In genomic region chr11:33716236-33716635, GRCh38 we compare ENCODE assay signal across 9 cellular contexts. TPM values are rescaled to one million over a fixed set of nuclear protein-coding genes. Genes with fewer than 3 reads are reported as not detected.
A peak's percentile ranks its signal among the peaks of the same experiment; 100 is the strongest.
DNase-seq lines count a peak whose midpoint lies in the region; TF ChIP-seq lines count a peak whose summit lies in the region.
"Had no signal": no experiment of that assay in that cellular context is flagged by ENCODE, and none has a peak within 500 bp of the region (broad histone marks: within the 10 kb centered on the region; RNA-seq: fewer than 3 reads in every experiment).

No MANE protein-coding gene starts in this region.

- H3K9me2 ChIP-seq in OCI-LY1 (ENCODE audit: low read depth, low read length), result no peaks in the 10 kb centered on the region

- H3K9ac ChIP-seq in OCI-LY1 (ENCODE audit: low read length) (no peak overlapping the region), neuronal stem cell (ENCODE audit: low read depth, low read length, poor library complexity) (no peak overlapping the region)

- no peak overlapping the region for H2BK12ac ChIP-seq in neuronal stem cell (ENCODE audit: low read length)

- H3K4me1 ChIP-seq in OCI-LY1 (ENCODE audit: insufficient read depth, low read length, severe bottlenecking), result no peaks in the 10 kb centered on the region
- peaks cover 9 to 62% (median 33%) of the 10 kb centered on the region in 3 donors for H3K4me1 ChIP-seq in esophagus squamous epithelium
- H3K4me1 ChIP-seq in neuronal stem cell (ENCODE audit: control insufficient read depth in 2 of 2, insufficient read depth in 1 of 2, low read depth in 1 of 2, low read length in 2 of 2), result no peaks in the 10 kb centered on the region

- no peak overlapping the region for H4K8ac ChIP-seq in neuronal stem cell (ENCODE audit: low read depth, low read length)

- whole genome bisulfite sequencing in esophagus squamous epithelium, 2 donors, result 32 to 38% methylated on average over 2 of the region's 2 CpGs
- WGBS in neuronal stem cell (ENCODE audit: extremely low coverage in 2 of 2, insufficient read length in 2 of 2, insufficient replicate concordance in 1 of 2), 2 donors, result no CpG with 5 or more reads among the region's 2 CpGs

- H2AFZ ChIP-seq in OCI-LY1 (ENCODE audit: low read length), result no peak overlapping the region
- H2AFZ ChIP-seq in neuronal stem cell (ENCODE audit: low read length), result no peak overlapping the region

- TF ChIP-seq POLR2A in esophagus squamous epithelium (IDR thresholded peaks at IDR 0.05), result no peak

- H3K79me2 ChIP-seq in OCI-LY1 (ENCODE audit: insufficient read depth, low read length), result no peaks in the 10 kb centered on the region

- H3K9me3 ChIP-seq in OCI-LY1 (ENCODE audit: low read length) (no peaks in the 10 kb centered on the region), esophagus squamous epithelium (no peaks in the 10 kb centered on the region), neuronal stem cell (replicated peaks in 1 of 2; ENCODE audit: control insufficient read depth in 2 of 2, insufficient read depth in 1 of 2, low read depth in 1 of 2, low read length in 2 of 2) (no peaks in the 10 kb centered on the region)

- H3K23ac ChIP-seq in neuronal stem cell (ENCODE audit: low read depth, low read length, poor library complexity), result no peak overlapping the region

- no peaks in the 10 kb centered on the region for H3F3A ChIP-seq in OCI-LY1 (ENCODE audit: insufficient read depth, low read length)

- no peak overlapping the region for H2BK15ac ChIP-seq in neuronal stem cell (ENCODE audit: low read length)

- no peak overlapping the region for H3K27ac ChIP-seq in OCI-LY1 (ENCODE audit: low read depth, low read length, poor library complexity, severe bottlenecking)
- peak overlapping the region in 3 of 4 donors; percentile 41 to 67 (median 64) for H3K27ac ChIP-seq in esophagus squamous epithelium
- peak overlapping the region in 14 of 21 experiments; percentile 7 to 74 (median 38) for H3K27ac ChIP-seq in skin epidermis
- H3K27ac ChIP-seq in neuronal stem cell (replicated peaks; ENCODE audit: low read length), result no peak overlapping the region

- no peak overlapping the region for H2AK5ac ChIP-seq in neuronal stem cell (ENCODE audit: low read depth, low read length)

- no peaks in the 10 kb centered on the region for H3K27me3 ChIP-seq in OCI-LY1 (ENCODE audit: insufficient read depth, low read length)
- H3K27me3 ChIP-seq in esophagus squamous epithelium, result no peaks in the 10 kb centered on the region
- no peaks in the 10 kb centered on the region for H3K27me3 ChIP-seq in neuronal stem cell (ENCODE audit: control insufficient read depth in 3 of 3, insufficient read depth in 3 of 3, low read depth in 1 of 3, low read length in 3 of 3)

- TF ChIP-seq CTCF in OCI-LY1 (IDR thresholded peaks at IDR 0.05; ENCODE audit: low read length) (peak; percentile 47), esophagus squamous epithelium (IDR thresholded peaks at IDR 0.05) (peak in 3 of 6 experiments; percentile 5 to 44 (median 11))

- no peak overlapping the region for H2BK5ac ChIP-seq in neuronal stem cell (ENCODE audit: low read length)

- no peak overlapping the region for H3K18ac ChIP-seq in neuronal stem cell (ENCODE audit: low read length)

- no peaks in the 10 kb centered on the region for H3K79me1 ChIP-seq in neuronal stem cell (ENCODE audit: low read depth, low read length)

- no peak overlapping the region for H4K91ac ChIP-seq in neuronal stem cell (ENCODE audit: low read depth, low read length, poor library complexity)

- H2BK120ac ChIP-seq in neuronal stem cell (ENCODE audit: low read depth, low read length), result no peak overlapping the region

- H3K4ac ChIP-seq in neuronal stem cell (ENCODE audit: low read length), result no peak overlapping the region

- H4K20me1 ChIP-seq in OCI-LY1 (ENCODE audit: insufficient read depth, low read length), result no peaks in the 10 kb centered on the region

- H3K36me3 ChIP-seq in OCI-LY1 (ENCODE audit: insufficient read depth, low read length), result peaks cover 37% of the 10 kb centered on the region; the same call in 1 of the 2 replicates
- peaks cover 2 to 98% (median 7%) of the 10 kb centered on the region in 3 donors for H3K36me3 ChIP-seq in esophagus squamous epithelium
- H3K36me3 ChIP-seq in neuronal stem cell (replicated peaks in 1 of 2; ENCODE audit: control insufficient read depth in 2 of 2, insufficient read depth in 2 of 2, low read length in 2 of 2), result peaks cover 13 to 82% of the 10 kb centered on the region in 2 donors

- H3K4me3 ChIP-seq in OCI-LY1 (ENCODE audit: low read depth, low read length, poor library complexity, severe bottlenecking), result no peak overlapping the region
- H3K4me3 ChIP-seq in esophagus squamous epithelium, result no peak overlapping the region
- no peak overlapping the region for H3K4me3 ChIP-seq in skin epidermis
- H3K4me3 ChIP-seq in neuronal stem cell (ENCODE audit: low read length in 2 of 2), result no peak overlapping the region

- peak; percentile 24 for DNase-seq in NCI-H2227 (lab: John Stamatoyannopoulos, UW; ENCODE audit: unreplicated experiment)
- no peak for DNase-seq in NCI-H2227 treated with DMSO at 0.1 percent for 48 hours (lab: John Stamatoyannopoulos, UW)
- no peak for DNase-seq in esophagus squamous epithelium (lab: John Stamatoyannopoulos, UW)
- DNase-seq in NCI-H1092 (lab: John Stamatoyannopoulos, UW), result no peak
- DNase-seq in NOMO-1 (lab: John Stamatoyannopoulos, UW; ENCODE audit: unreplicated experiment in 2 of 2), result no peak
- DNase-seq in neuronal stem cell (ENCODE audit: low spot score), result no peak
- DNase-seq: CD8-positive, alpha-beta T cell had no signal

- intact Hi-C loops in esophagus squamous epithelium (cut with DNase I), result no loop called here

- H3K4me2 ChIP-seq in OCI-LY1 (ENCODE audit: low read length), result no peak overlapping the region
- no peak overlapping the region for H3K4me2 ChIP-seq in neuronal stem cell (ENCODE audit: insufficient read depth, low read length, poor library complexity, severe bottlenecking)

- no peak overlapping the region for H3K14ac ChIP-seq in neuronal stem cell (ENCODE audit: low read length)

RNA-seq across cellular contexts. Expression of gene C11orf91, which starts 15.6 kb away (rescaled TPM):
- total RNA-seq in esophagus squamous epithelium, result not detected
- 0.47 TPM for polyA plus RNA-seq in neuronal stem cell (2013, experiment 1 of 2)
- 0.30 TPM for polyA plus RNA-seq in neuronal stem cell (2013, experiment 2 of 2)

RNA-seq across cellular contexts. Expression of gene CD59, which starts 20.0 kb away (rescaled TPM):
- total RNA-seq in esophagus squamous epithelium, result 100 to 1,000 TPM; 191 to 525 (median 339) TPM
- polyA plus RNA-seq in neuronal stem cell (2013, experiment 1 of 2), result 75.8 TPM
- 77.5 TPM for polyA plus RNA-seq in neuronal stem cell (2013, experiment 2 of 2)

RNA-seq across cellular contexts. Expression of gene FBXO3, which starts 58.1 kb away (rescaled TPM):
- total RNA-seq in esophagus squamous epithelium, result 10 to 100 TPM; 27.3 to 43.9 (median 34.4) TPM
- 18.5 TPM for polyA plus RNA-seq in neuronal stem cell (2013, experiment 1 of 2)
- polyA plus RNA-seq in neuronal stem cell (2013, experiment 2 of 2), result 19.6 TPM

Comparison
In these comparisons a context has a peak if more than half of its experiments do, and no peak if none do; other contexts are left out.
1. H3K27ac ChIP-seq: peak in esophagus squamous epithelium (3 of 4) and skin epidermis (14 of 21); none in OCI-LY1 (single experiment) and neuronal stem cell (single experiment).